In the genomic region with DNA sequence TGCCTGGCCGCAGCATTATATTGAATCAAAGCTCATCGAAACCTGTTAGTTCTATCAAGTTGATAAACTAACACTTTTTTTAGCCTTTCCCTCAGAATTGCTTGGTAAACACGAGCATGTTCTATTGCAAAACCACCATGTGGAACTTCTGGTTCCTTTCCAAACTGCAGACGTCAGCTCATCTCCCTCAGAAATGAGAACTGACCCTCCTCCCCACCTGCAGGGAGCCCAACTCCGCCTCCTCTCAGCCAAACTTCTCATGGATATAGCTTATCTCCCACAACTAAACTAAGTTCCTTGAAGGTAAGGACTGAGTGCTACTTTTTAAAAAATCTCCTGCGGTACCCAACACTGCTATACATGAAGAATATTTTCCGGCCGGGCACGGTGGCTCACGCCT, we compare ENCODE assay signal across 15 cellular contexts. TPM values are rescaled to one million over a fixed set of nuclear protein-coding genes. Genes with fewer than 3 reads are reported as not detected.
DNase-seq lines count a peak whose midpoint lies in the region; ATAC-seq and TF ChIP-seq lines count a peak whose summit lies in the region.
"Had no signal": no experiment of that assay in that cellular context is flagged by ENCODE, and none has a peak within 500 bp of the region (broad histone marks: within the 10 kb centered on the region; RNA-seq: fewer than 3 reads in every experiment).

No MANE protein-coding gene starts in this region.

- H3K4me3 ChIP-seq in epithelial cell of proximal tubule (ENCODE audit: low read depth, low read length) (no peak overlapping the region), lung (no peak overlapping the region), upper lobe of right lung (no peak overlapping the region), MM.1S (ENCODE audit: low read length) (no peak overlapping the region)
- H3K4me3 ChIP-seq: neural progenitor cell, SJSA1 had no signal

- H3K9me2 ChIP-seq in MM.1S (replicated peaks; ENCODE audit: insufficient read depth, low read length) = no peaks in the 10 kb centered on the region

- H3F3A ChIP-seq in MM.1S (ENCODE audit: insufficient read depth, low read length) = no peaks in the 10 kb centered on the region

- no peak overlapping the region for H3K9ac ChIP-seq in MM.1S (ENCODE audit: low read length)
- H3K9ac ChIP-seq: KMS-11, neural progenitor cell had no signal

- intact Hi-C loops in upper lobe of right lung (cut with DNase I) = no loop called here

- TF ChIP-seq CTCF in epithelial cell of proximal tubule (conservative IDR thresholded peaks at IDR 0.05; ENCODE audit: low read depth, low read length) = no peak
- TF ChIP-seq CTCF in lung (IDR thresholded peaks at IDR 0.05; ENCODE audit: control extremely low read depth, extremely low read depth) = no peak
- TF ChIP-seq CTCF in upper lobe of right lung (IDR thresholded peaks at IDR 0.05) = no peak
- TF ChIP-seq CTCF in MM.1S (IDR thresholded peaks at IDR 0.05; ENCODE audit: low read length) = no peak

- H4K20me1 ChIP-seq in MM.1S (ENCODE audit: insufficient read depth, low read length) = no peaks in the 10 kb centered on the region

- DNase-seq in NCI-H226 (peak; percentile 29), epithelial cell of proximal tubule (ENCODE audit: low read depth) (peak; percentile 63), lung (ENCODE audit: low spot score) (peak; percentile 56), upper lobe of right lung (no peak), MM.1S (no peak), KG1 (lab: John Stamatoyannopoulos, UW) (no peak)
- DNase-seq: activated CD4-positive, CD25-positive, alpha-beta regulatory T cell treated with anti-CD3 and anti-CD28 coated beads, Interleukin-2, amount 50 U/mL, for 72 hours; activated effector memory CD4-positive, alpha-beta T cell treated with Interleukin-2 at 50 U/mL for 16 hours; stimulated activated CD4-positive, alpha-beta T cell treated with anti-CD3 and anti-CD28 coated beads, Interleukin-4, amount 100 ng/mL, for 4 hours had no signal

- H3K4me2 ChIP-seq in MM.1S (ENCODE audit: low read depth, low read length) = no peak overlapping the region
- H3K4me2 ChIP-seq: KMS-11, neural progenitor cell had no signal

- ATAC-seq in lung (ENCODE audit: insufficient read depth, low FRiP score) (no peak), upper lobe of right lung (peak; percentile 95), HG02884 (IDR thresholded peaks at IDR 0.05; ENCODE audit: unreplicated experiment) (no peak)

- H3K79me2 ChIP-seq in MM.1S (ENCODE audit: low read length) = peaks cover 36% of the 10 kb centered on the region

- H3K9me3 ChIP-seq in lung (ENCODE audit: control insufficient read depth in 2 of 2, insufficient read depth in 1 of 2, low read length in 1 of 2) = no peaks in the 10 kb centered on the region
- H3K9me3 ChIP-seq in upper lobe of right lung = no peaks in the 10 kb centered on the region
- H3K9me3 ChIP-seq in MM.1S (replicated peaks; ENCODE audit: insufficient read depth, low read length) = no peaks in the 10 kb centered on the region
- H3K9me3 ChIP-seq: SJSA1 had no signal

- WGBS in lung, 2 donors = 70 to 73% methylated on average over 10 of the region's 10 CpGs

- H2AFZ ChIP-seq in MM.1S (ENCODE audit: low read length) = no peak overlapping the region
- H2AFZ ChIP-seq: neural progenitor cell had no signal

- peaks cover 0 to 2% of the 10 kb centered on the region in 2 donors for H3K4me1 ChIP-seq in lung (ENCODE audit: control insufficient read depth in 2 of 2, insufficient read depth in 2 of 2, low read length in 2 of 2)
- peaks cover 10% of the 10 kb centered on the region for H3K4me1 ChIP-seq in upper lobe of right lung
- no peaks in the 10 kb centered on the region for H3K4me1 ChIP-seq in MM.1S (ENCODE audit: low read length)
- H3K4me1 ChIP-seq: neural progenitor cell, SJSA1 had no signal

- H3K36me3 ChIP-seq in lung (ENCODE audit: control insufficient read depth in 2 of 2, insufficient read depth in 2 of 2, low read length in 2 of 2) (peaks cover 7 to 8% of the 10 kb centered on the region in 2 donors), upper lobe of right lung (peaks cover 26% of the 10 kb centered on the region), MM.1S (replicated peaks; ENCODE audit: insufficient read depth, low read length) (0 out of 2 replicates have a peak, but pooled peaks cover 6% of the 10 kb centered on the region)
- H3K36me3 ChIP-seq: neural progenitor cell had no signal

- H3K27me3 ChIP-seq in lung (ENCODE audit: control insufficient read depth, insufficient read depth) = no peaks in the 10 kb centered on the region
- H3K27me3 ChIP-seq in upper lobe of right lung = no peaks in the 10 kb centered on the region
- no peaks in the 10 kb centered on the region for H3K27me3 ChIP-seq in MM.1S (replicated peaks; ENCODE audit: insufficient read depth, low read length)
- H3K27me3 ChIP-seq: neural progenitor cell, SJSA1 had no signal

- peak overlapping the region in 1 of 2 donors; percentile 47 for H3K27ac ChIP-seq in lung (ENCODE audit: low read depth in 1 of 2, low read length in 1 of 2)
- no peak overlapping the region for H3K27ac ChIP-seq in upper lobe of right lung
- H3K27ac ChIP-seq in MM.1S (ENCODE audit: low read length) = no peak overlapping the region
- H3K27ac ChIP-seq: KMS-11, neural progenitor cell, SJSA1 had no signal

RNA-seq across cellular contexts. Expression of a gene that starts 6.7 kb away (rescaled TPM):
- total RNA-seq in epithelial cell of proximal tubule (21.2 and 76.5 TPM in 2 replicates), lung (10 to 100 TPM; 14.2 to 42.3 TPM), upper lobe of right lung (27.8 TPM)
- 10 to 100 TPM; 21.9 to 28.7 TPM for polyA plus RNA-seq in lung

RNA-seq across cellular contexts. Expression of a gene that starts 21.0 kb away (rescaled TPM):
- total RNA-seq in epithelial cell of proximal tubule (not detected in 2 replicates), lung (1 to 10 TPM; 1.1 to 4.0 TPM), upper lobe of right lung (1.8 TPM)
- 1 to 10 TPM; 2.0 to 4.3 TPM for polyA plus RNA-seq in lung
- total RNA-seq: dermis blood vessel endothelial cell, SJSA1, temporal lobe had no signal

RNA-seq across cellular contexts. Expression of a gene that starts 41.5 kb away (rescaled TPM):
- 9.5 and 11.1 TPM in 2 replicates for total RNA-seq in epithelial cell of proximal tubule
- 10 to 100 TPM; 17.4 to 20.9 TPM for total RNA-seq in lung
- 10 to 100 TPM in 1 of 2 donors, 1 to 10 TPM in 1; 4.2 to 12.7 TPM for polyA plus RNA-seq in lung
- 25.2 TPM for total RNA-seq in upper lobe of right lung

RNA-seq across cellular contexts. Expression of a gene that starts 41.8 kb away (rescaled TPM):
- total RNA-seq in epithelial cell of proximal tubule (31.0 and 49.2 TPM in 2 replicates), lung (10 to 100 TPM; 36.5 to 41.4 TPM), upper lobe of right lung (29.5 TPM)
- polyA plus RNA-seq in lung = 10 to 100 TPM; 14.6 to 17.0 TPM

Comparison
In these comparisons a context has a peak if more than half of its experiments do, and no peak if none do; other contexts are left out.
1. DNase-seq: peak in NCI-H226 (single experiment), epithelial cell of proximal tubule (single experiment) and lung (single experiment); none in upper lobe of right lung (single experiment), MM.1S (single experiment) and KG1 (single experiment).